Comparison of ENCODE assay signal across 2 cellular contexts in genomic region chr14:76509291-76509690, GRCh38.
TF ChIP-seq lines count a peak whose summit lies in the region.

No MANE protein-coding gene starts in this region.

TF ChIP-seq in HCT116, 20 proteins besides CTCF, POLR2A, EP300 and RAD21:
- no peak for TF ChIP-seq YY1 (IDR thresholded peaks at IDR 0.05; ENCODE audit: extremely low read depth, insufficient replicate concordance, low read depth, low read length)
- TF ChIP-seq REST (IDR thresholded peaks at IDR 0.05; ENCODE audit: low read depth) = no peak

TF ChIP-seq in H1, 55 proteins besides CTCF, POLR2A, EP300 and RAD21:
- TF ChIP-seq BCL11A (IDR thresholded peaks at IDR 0.05; ENCODE audit: low read depth in 2 of 2, low read length in 2 of 2) = no peak
